ENCODE assay signal across 15 cellular contexts in the genomic region with DNA sequence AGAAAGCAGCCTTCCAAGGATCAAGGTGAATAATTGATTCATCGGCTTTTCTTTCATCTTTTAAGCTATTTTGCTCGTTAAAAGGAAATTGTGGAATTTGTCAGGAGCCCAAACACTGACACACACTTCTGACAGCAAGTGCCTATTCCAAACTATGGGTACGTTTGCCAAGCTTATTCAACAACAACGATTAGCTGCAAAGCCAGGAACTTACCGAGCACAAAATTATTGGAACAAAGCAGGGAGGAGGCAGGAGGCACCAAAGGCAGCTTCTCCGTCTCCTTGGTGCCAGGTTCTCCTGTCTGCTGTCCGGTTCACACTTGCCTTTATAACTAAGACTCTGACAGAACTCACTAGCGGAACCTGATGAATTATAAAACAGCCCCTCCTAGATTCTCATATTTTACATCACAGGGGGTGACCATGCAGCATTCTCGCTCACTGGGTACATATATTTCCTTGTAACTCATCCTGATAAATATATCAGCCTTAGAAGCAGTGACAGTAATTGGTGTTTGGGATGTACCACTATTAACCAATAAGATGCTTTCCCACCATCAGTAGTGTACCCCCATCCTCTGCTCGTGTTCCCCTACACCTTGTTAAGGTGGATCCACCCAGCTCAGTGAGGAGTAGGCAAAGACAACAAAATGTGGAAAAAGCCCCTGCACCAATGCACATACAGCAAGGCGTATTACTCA.
DNase-seq lines count a peak whose midpoint lies in the region; ATAC-seq and TF ChIP-seq lines count a peak whose summit lies in the region.
"Had no signal": no experiment of that assay in that cellular context is flagged by ENCODE, and none has a peak within 500 bp of the region (broad histone marks: within the 10 kb centered on the region; RNA-seq: fewer than 3 reads in every experiment).

No MANE protein-coding gene starts in this region.

- in situ Hi-C loops in GM23248 (cut with MboI): no loop called here

- H3K9me3 ChIP-seq in GM23248 (ENCODE audit: low read depth) (no peaks in the 10 kb centered on the region), OCI-LY3 (ENCODE audit: insufficient read depth, low read length) (no peaks in the 10 kb centered on the region), hepatocyte (ENCODE audit: low read depth) (no peaks in the 10 kb centered on the region)

- H2AFZ ChIP-seq in GM23248 (peak overlapping the region; percentile 81), OCI-LY3 (ENCODE audit: low read depth, low read length) (no peak overlapping the region), hepatocyte (peak overlapping the region; percentile 30)

- H3K4me1 ChIP-seq in GM23248 (ENCODE audit: insufficient read depth) (0 out of 2 replicates have a peak, but pooled peaks cover 7% of the 10 kb centered on the region), OCI-LY3 (ENCODE audit: low read length) (peaks cover 30% of the 10 kb centered on the region), hepatocyte (ENCODE audit: insufficient read depth) (no peaks in the 10 kb centered on the region)

- H3K36me3 Mint-ChIP-seq in stimulated activated memory B cell treated with anti-CD40 and anti-IgM and Interleukin-4, amounts not matched to agents 10 μg/mL and 1 μg/mL and 100 μg/mL, for 72 hours: no peaks in the 10 kb centered on the region
- H3K36me3 Mint-ChIP-seq: activated naive CD8-positive, alpha-beta T cell treated with anti-CD3 and anti-CD28 coated beads, Interleukin-2, amount 10 ng/mL, durations not matched to agents 7 days and 5 days; CD14-positive monocyte; naive B cell had no signal

- TF ChIP-seq CTCF in OCI-LY3 (IDR thresholded peaks at IDR 0.05; ENCODE audit: low read depth, low read length) (no peak), hepatocyte (IDR thresholded peaks at IDR 0.05; ENCODE audit: poor library complexity) (no peak)

- peak overlapping the region; percentile 14 for H3K4me3 Mint-ChIP-seq in stimulated activated memory B cell treated with anti-CD40 and anti-IgM and Interleukin-4, amounts not matched to agents 10 μg/mL and 1 μg/mL and 100 μg/mL, for 72 hours
- H3K4me3 Mint-ChIP-seq: activated naive CD8-positive, alpha-beta T cell treated with anti-CD3 and anti-CD28 coated beads, Interleukin-2, amount 10 ng/mL, durations not matched to agents 7 days and 5 days; CD14-positive monocyte; stimulated activated naive CD8-positive, alpha-beta T cell treated with anti-CD3 and anti-CD28 coated beads, Interleukin-15, amount 100 ng/mL, for 72 hours had no signal

- peak overlapping the region; percentile 78 for H3K4me3 ChIP-seq in GM23248
- peak overlapping the region; percentile 75 for H3K4me3 ChIP-seq in OCI-LY3 (ENCODE audit: low read length)
- no peak overlapping the region for H3K4me3 ChIP-seq in hepatocyte

- peak; percentile 39 for DNase-seq in GM23248
- DNase-seq in hepatocyte (ENCODE audit: low spot score): no peak
- DNase-seq in NCI-H2081 treated with DMSO at 0.1 percent for 48 hours (lab: John Stamatoyannopoulos, UW): no peak
- DNase-seq in activated CD4-positive, alpha-beta T cell treated with anti-CD3 and anti-CD28 coated beads, Interleukin-2, amount 50 U/mL, for 1 hour: no peak
- DNase-seq: activated CD4-positive, CD25-positive, alpha-beta regulatory T cell; activated naive CD8-positive, alpha-beta T cell treated with anti-CD3 and anti-CD28 coated beads, Interleukin-2, amount 10 ng/mL, durations not matched to agents 7 days and 5 days; cortex of kidney; GDM1; naive B cell; NCI-H1694 treated with DMSO at 0.1 percent for 48 hours; stimulated activated naive CD8-positive, alpha-beta T cell treated with anti-CD3 and anti-CD28 coated beads, Interleukin-15, amount 100 ng/mL, for 72 hours had no signal

- peak overlapping the region; percentile 96 for H3K4me2 ChIP-seq in GM23248 (ENCODE audit: unreplicated experiment)
- peak overlapping the region; percentile 98 for H3K4me2 ChIP-seq in OCI-LY3 (ENCODE audit: low read length)
- H3K4me2 ChIP-seq in hepatocyte: peak overlapping the region; percentile 72

- no peak for ATAC-seq in stimulated activated memory B cell treated with anti-CD40 and anti-IgM and Interleukin-4, amounts not matched to agents 10 μg/mL and 1 μg/mL and 100 μg/mL, for 72 hours
- ATAC-seq in GM21526 (IDR thresholded peaks at IDR 0.05; ENCODE audit: low FRiP score, unreplicated experiment): no peak
- ATAC-seq: stimulated activated naive CD8-positive, alpha-beta T cell treated with anti-CD3 and anti-CD28 coated beads, Interleukin-15, amount 100 ng/mL, for 72 hours had no signal

- H3K27ac Mint-ChIP-seq in stimulated activated memory B cell treated with anti-CD40 and anti-IgM and Interleukin-4, amounts not matched to agents 10 μg/mL and 1 μg/mL and 100 μg/mL, for 72 hours: peak overlapping the region; percentile 15
- H3K27ac Mint-ChIP-seq: activated naive CD8-positive, alpha-beta T cell treated with anti-CD3 and anti-CD28 coated beads, Interleukin-2, amount 10 ng/mL, durations not matched to agents 7 days and 5 days; CD14-positive monocyte; stimulated activated naive CD8-positive, alpha-beta T cell treated with anti-CD3 and anti-CD28 coated beads, Interleukin-15, amount 100 ng/mL, for 72 hours had no signal

- WGBS in GM23248 (ENCODE audit: low coverage in 1 of 2, low lambda C conversion rate in 2 of 2, missing lambda C conversion rate in 2 of 2), 2 experiments: 24 to 25% methylated on average over 11 of the region's 11 CpGs
- WGBS in hepatocyte (ENCODE audit: low lambda C conversion rate, missing lambda C conversion rate): 46% methylated on average over 11 of the region's 11 CpGs

- no peaks in the 10 kb centered on the region for H3K9me2 ChIP-seq in GM23248 (ENCODE audit: insufficient read depth)
- no peaks in the 10 kb centered on the region for H3K9me2 ChIP-seq in hepatocyte (replicated peaks; ENCODE audit: insufficient read depth)

- no peaks in the 10 kb centered on the region for H3K36me3 ChIP-seq in GM23248 (ENCODE audit: low read depth)
- H3K36me3 ChIP-seq in OCI-LY3 (replicated peaks; ENCODE audit: low read depth, low read length): no peaks in the 10 kb centered on the region
- no peaks in the 10 kb centered on the region for H3K36me3 ChIP-seq in hepatocyte (replicated peaks; ENCODE audit: insufficient read depth, low read depth)

- H3K79me2 ChIP-seq in GM23248 (ENCODE audit: insufficient read depth) (no peaks in the 10 kb centered on the region), OCI-LY3 (ENCODE audit: low read length) (no peaks in the 10 kb centered on the region), hepatocyte (no peaks in the 10 kb centered on the region)

- H3K27me3 Mint-ChIP-seq in stimulated activated memory B cell treated with anti-CD40 and anti-IgM and Interleukin-4, amounts not matched to agents 10 μg/mL and 1 μg/mL and 100 μg/mL, for 72 hours: peaks cover 29% of the 10 kb centered on the region
- H3K27me3 Mint-ChIP-seq: stimulated activated naive CD8-positive, alpha-beta T cell treated with anti-CD3 and anti-CD28 coated beads, Interleukin-15, amount 100 ng/mL, for 72 hours had no signal

- H3K9ac ChIP-seq in GM23248 (peak overlapping the region; percentile 45; the same call in 1 of the 2 replicates), OCI-LY3 (ENCODE audit: low read length) (no peak overlapping the region)

- H3F3A ChIP-seq in GM23248 (ENCODE audit: insufficient read depth): no peaks in the 10 kb centered on the region

- H3K27ac ChIP-seq in GM23248 (no peak overlapping the region), OCI-LY3 (ENCODE audit: low read length) (no peak overlapping the region), hepatocyte (no peak overlapping the region)

- no peaks in the 10 kb centered on the region for H3K27me3 ChIP-seq in GM23248 (replicated peaks; ENCODE audit: insufficient read depth)
- H3K27me3 ChIP-seq in OCI-LY3 (ENCODE audit: low read depth, low read length): peaks cover 68% of the 10 kb centered on the region
- H3K27me3 ChIP-seq in hepatocyte: peaks cover 15% of the 10 kb centered on the region

- H3K4me1 Mint-ChIP-seq in stimulated activated memory B cell treated with anti-CD40 and anti-IgM and Interleukin-4, amounts not matched to agents 10 μg/mL and 1 μg/mL and 100 μg/mL, for 72 hours: peaks cover 24% of the 10 kb centered on the region
- H3K4me1 Mint-ChIP-seq: activated naive CD8-positive, alpha-beta T cell treated with anti-CD3 and anti-CD28 coated beads, Interleukin-2, amount 10 ng/mL, durations not matched to agents 7 days and 5 days; CD14-positive monocyte; stimulated activated naive CD8-positive, alpha-beta T cell treated with anti-CD3 and anti-CD28 coated beads, Interleukin-15, amount 100 ng/mL, for 72 hours had no signal

- H3K9me3 Mint-ChIP-seq in stimulated activated memory B cell treated with anti-CD40 and anti-IgM and Interleukin-4, amounts not matched to agents 10 μg/mL and 1 μg/mL and 100 μg/mL, for 72 hours: no peaks in the 10 kb centered on the region
- H3K9me3 Mint-ChIP-seq: activated naive CD8-positive, alpha-beta T cell treated with anti-CD3 and anti-CD28 coated beads, Interleukin-2, amount 10 ng/mL, durations not matched to agents 7 days and 5 days; stimulated activated naive CD8-positive, alpha-beta T cell treated with anti-CD3 and anti-CD28 coated beads, Interleukin-15, amount 100 ng/mL, for 72 hours had no signal

- H4K20me1 ChIP-seq in GM23248 (ENCODE audit: insufficient read depth) (no peaks in the 10 kb centered on the region), OCI-LY3 (ENCODE audit: insufficient read depth, low read length) (peaks cover 4% of the 10 kb centered on the region; the same call in 1 of the 2 replicates), hepatocyte (ENCODE audit: insufficient read depth, poor library complexity, severe bottlenecking) (no peaks in the 10 kb centered on the region)
